Comparison of ENCODE assay signal across 8 cellular contexts in the genomic region with DNA sequence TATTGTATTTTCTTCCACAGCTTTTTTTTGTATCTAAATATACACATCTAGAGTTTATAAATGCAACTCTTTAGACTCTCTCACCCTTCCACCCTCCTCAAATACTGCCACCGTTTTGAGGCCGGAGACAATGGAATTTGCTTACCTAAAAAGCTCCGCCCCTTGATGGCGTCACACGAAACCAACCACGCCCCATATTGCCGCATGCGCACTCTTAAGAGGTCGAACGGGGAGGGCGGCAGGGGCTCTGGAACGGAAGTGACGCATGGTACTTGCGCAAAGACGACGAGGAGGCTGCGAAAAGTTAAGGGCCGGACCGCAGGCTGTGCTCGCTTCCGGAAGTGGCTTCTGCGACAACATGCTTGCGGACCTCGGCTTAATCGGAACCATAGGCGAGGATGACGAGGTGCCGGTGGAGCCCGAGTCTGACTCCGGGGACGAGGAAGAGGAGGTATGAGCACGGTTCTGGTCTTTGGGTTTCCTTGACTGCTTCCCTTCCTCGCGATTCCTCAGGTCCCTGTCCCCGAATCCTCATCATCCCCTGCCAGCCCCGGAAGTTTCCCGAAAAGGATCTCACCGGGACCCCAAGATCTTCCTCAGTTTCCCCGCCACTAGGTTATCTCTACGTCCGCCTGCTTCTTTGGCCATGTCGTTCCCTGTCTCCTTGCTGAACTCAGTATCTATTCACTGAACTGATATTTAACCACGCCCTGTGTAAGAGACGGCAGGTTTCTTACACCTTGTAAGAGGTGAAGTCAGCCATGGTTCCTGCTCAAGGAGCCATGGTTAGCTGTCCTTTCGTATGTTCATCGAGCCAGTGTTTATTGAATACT. TPM values are rescaled to one million over a fixed set of nuclear protein-coding genes. Genes with fewer than 3 reads are reported as not detected.
DNase-seq lines count a peak whose midpoint lies in the region; FAIRE-seq and TF ChIP-seq lines count a peak whose summit lies in the region.

A gene with protein sequence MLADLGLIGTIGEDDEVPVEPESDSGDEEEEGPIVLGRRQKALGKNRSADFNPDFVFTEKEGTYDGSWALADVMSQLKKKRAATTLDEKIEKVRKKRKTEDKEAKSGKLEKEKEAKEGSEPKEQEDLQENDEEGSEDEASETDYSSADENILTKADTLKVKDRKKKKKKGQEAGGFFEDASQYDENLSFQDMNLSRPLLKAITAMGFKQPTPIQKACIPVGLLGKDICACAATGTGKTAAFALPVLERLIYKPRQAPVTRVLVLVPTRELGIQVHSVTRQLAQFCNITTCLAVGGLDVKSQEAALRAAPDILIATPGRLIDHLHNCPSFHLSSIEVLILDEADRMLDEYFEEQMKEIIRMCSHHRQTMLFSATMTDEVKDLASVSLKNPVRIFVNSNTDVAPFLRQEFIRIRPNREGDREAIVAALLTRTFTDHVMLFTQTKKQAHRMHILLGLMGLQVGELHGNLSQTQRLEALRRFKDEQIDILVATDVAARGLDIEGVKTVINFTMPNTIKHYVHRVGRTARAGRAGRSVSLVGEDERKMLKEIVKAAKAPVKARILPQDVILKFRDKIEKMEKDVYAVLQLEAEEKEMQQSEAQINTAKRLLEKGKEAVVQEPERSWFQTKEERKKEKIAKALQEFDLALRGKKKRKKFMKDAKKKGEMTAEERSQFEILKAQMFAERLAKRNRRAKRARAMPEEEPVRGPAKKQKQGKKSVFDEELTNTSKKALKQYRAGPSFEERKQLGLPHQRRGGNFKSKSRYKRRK (plus strand): TSS at position 326 of the 833 bp plus-strand sequence. CDS start 33 bp downstream, at position 359.

- no peaks in the 10 kb centered on the region for H3K27me3 ChIP-seq in neuronal stem cell (ENCODE audit: control insufficient read depth in 3 of 3, insufficient read depth in 3 of 3, low read depth in 1 of 3, low read length in 3 of 3)

- no peak within 1 kb of the TSS for H4K91ac ChIP-seq in neuronal stem cell (ENCODE audit: low read depth, low read length, poor library complexity)

- FAIRE-seq in frontal cortex (lab: Jason Lieb, UNC), result peak; percentile 94

- no peak within 1 kb of the TSS for H2BK15ac ChIP-seq in neuronal stem cell (ENCODE audit: low read length)

- H3K4ac ChIP-seq in neuronal stem cell (ENCODE audit: low read length), result no peak within 1 kb of the TSS

- H3K9me3 ChIP-seq in neuronal stem cell (replicated peaks in 1 of 2; ENCODE audit: control insufficient read depth in 2 of 2, insufficient read depth in 1 of 2, low read depth in 1 of 2, low read length in 2 of 2), result peaks cover 0 to 2% of the 10 kb centered on the region in 2 donors

- peak within 1 kb of the TSS; percentile 94 for H3K4me3 Mint-ChIP-seq in activated naive CD4-positive, alpha-beta T cell treated with anti-CD3 and anti-CD28 coated beads for 36 hours

- peaks cover 25% of the 10 kb centered on the region for H3K4me1 Mint-ChIP-seq in activated naive CD4-positive, alpha-beta T cell treated with anti-CD3 and anti-CD28 coated beads for 36 hours (ENCODE audit: low read depth)

- H2AFZ ChIP-seq in neuronal stem cell (ENCODE audit: low read length), result peak within 1 kb of the TSS; percentile 90

- H4K8ac ChIP-seq in neuronal stem cell (ENCODE audit: low read depth, low read length), result no peak within 1 kb of the TSS

- DNase-seq in GF-D8 (lab: John Stamatoyannopoulos, UW), result peak; percentile 93
- DNase-seq in HEK293T (ENCODE audit: extremely low spot score), result peak; percentile 98
- DNase-seq in NAMALWA (ENCODE audit: low spot score), result peak; percentile 99
- DNase-seq in SK-N-DZ (ENCODE audit: low spot score), result peak; percentile 100
- peak; percentile 98 for DNase-seq in activated naive CD4-positive, alpha-beta T cell treated with anti-CD3 and anti-CD28 coated beads for 36 hours
- peak; percentile 89 to 91 for DNase-seq in frontal cortex (ENCODE audit: low spot score in 2 of 2)
- DNase-seq in neuronal stem cell (ENCODE audit: low spot score), result peak; percentile 99

- no peak within 1 kb of the TSS for H2BK120ac ChIP-seq in neuronal stem cell (ENCODE audit: low read depth, low read length)

- no peak within 1 kb of the TSS for H3K23ac ChIP-seq in neuronal stem cell (ENCODE audit: low read depth, low read length, poor library complexity)

- no peaks in the 10 kb centered on the region for H3K9me3 Mint-ChIP-seq in activated naive CD4-positive, alpha-beta T cell treated with anti-CD3 and anti-CD28 coated beads for 36 hours

- H2BK5ac ChIP-seq in neuronal stem cell (ENCODE audit: low read length), result peak within 1 kb of the TSS; percentile 19

- H2BK12ac ChIP-seq in neuronal stem cell (ENCODE audit: low read length), result no peak within 1 kb of the TSS

- H3K4me1 ChIP-seq in neuronal stem cell (ENCODE audit: control insufficient read depth in 2 of 2, insufficient read depth in 1 of 2, low read depth in 1 of 2, low read length in 2 of 2), result peaks cover 4 to 6% of the 10 kb centered on the region in 2 donors

- H3K18ac ChIP-seq in neuronal stem cell (ENCODE audit: low read length), result peak within 1 kb of the TSS; percentile 36

- H3K79me1 ChIP-seq in neuronal stem cell (ENCODE audit: low read depth, low read length), result peaks cover 8% of the 10 kb centered on the region

- peaks cover 20% of the 10 kb centered on the region for H3K36me3 Mint-ChIP-seq in activated naive CD4-positive, alpha-beta T cell treated with anti-CD3 and anti-CD28 coated beads for 36 hours (ENCODE audit: low read depth)

- no peak within 1 kb of the TSS for H3K27ac ChIP-seq in neuronal stem cell (replicated peaks; ENCODE audit: low read length)

- CTCF ChIA-PET in HEK293T (lab: Yijun Ruan, JAX), result interaction anchor here (1.0 kb wide), 1 partner anchor 87 kb away, joined by 3 read pairs; no protein-coding TSS in a partner anchor
- CTCF ChIA-PET in activated naive CD4-positive, alpha-beta T cell treated with anti-CD3 and anti-CD28 coated beads for 36 hours (lab: Charles Lee), result interaction anchor here (0.6 to 7.1 kb wide), 5 partner anchors 17 to 115 kb away, joined by 3 to 114 read pairs (median 4); no protein-coding TSS in a partner anchor

- no peak for TF ChIP-seq CTCF in subcutaneous adipose tissue (IDR thresholded peaks at IDR 0.05; ENCODE audit: low read depth)

- peak within 1 kb of the TSS; percentile 95 for H3K27ac Mint-ChIP-seq in activated naive CD4-positive, alpha-beta T cell treated with anti-CD3 and anti-CD28 coated beads for 36 hours

- no CpG with 5 or more reads among the region's 46 CpGs for WGBS in neuronal stem cell (ENCODE audit: extremely low coverage in 2 of 2, insufficient read length in 2 of 2, insufficient replicate concordance in 1 of 2), 2 donors

- H3K36me3 ChIP-seq in neuronal stem cell (replicated peaks in 1 of 2; ENCODE audit: control insufficient read depth in 2 of 2, insufficient read depth in 2 of 2, low read length in 2 of 2), result peaks cover 17 to 28% of the 10 kb centered on the region in 2 donors

- no peak within 1 kb of the TSS for H3K14ac ChIP-seq in neuronal stem cell (ENCODE audit: low read length)

- POLR2A ChIA-PET in HEK293T (lab: Yijun Ruan, JAX), result interaction anchor here (0.6 to 1.1 kb wide), 16 partner anchors 11 to 115 kb away, joined by 3 to 7 read pairs (median 4); no protein-coding TSS in a partner anchor

- H3K4me3 ChIP-seq in neuronal stem cell (ENCODE audit: low read length in 2 of 2), result peak within 1 kb of the TSS; percentile 82 to 91

- H3K9ac ChIP-seq in neuronal stem cell (ENCODE audit: low read depth, low read length, poor library complexity), result peak within 1 kb of the TSS; percentile 75

- peak within 1 kb of the TSS; percentile 77 for H3K4me2 ChIP-seq in neuronal stem cell (ENCODE audit: insufficient read depth, low read length, poor library complexity, severe bottlenecking)

- H3K27me3 Mint-ChIP-seq in activated naive CD4-positive, alpha-beta T cell treated with anti-CD3 and anti-CD28 coated beads for 36 hours (ENCODE audit: low read depth), result no peaks in the 10 kb centered on the region

- intact Hi-C loops in activated naive CD4-positive, alpha-beta T cell treated with anti-CD3 and anti-CD28 coated beads for 36 hours (cut with micrococcal nuclease), result loop anchor here (1.0 kb wide), 3 partner anchors 31 to 173 kb away; partner anchors contain the start of genes CSE1L and STAU1

- H2AK5ac ChIP-seq in neuronal stem cell (ENCODE audit: low read depth, low read length), result no peak within 1 kb of the TSS

TF ChIP-seq in HEK293T, 16 proteins besides CTCF, POLR2A, EP300 and RAD21:
- TF ChIP-seq L3MBTL2 (conservative IDR thresholded peaks at IDR 0.05) (peak; percentile 44; the same call in 1 of the 2 replicates), BHLHE40 (IDR thresholded peaks at IDR 0.05; ENCODE audit: borderline replicate concordance) (no peak)
TF ChIP-seq in HEK293T: peak in this region for 1.

RNA-seq across cellular contexts. Expression of the gene that starts here (rescaled TPM):
- polyA plus RNA-seq in SK-N-DZ (2014; cell fraction: cytosol; rRNA removed), result 74.6 and 75.3 TPM in 2 replicates
- polyA plus RNA-seq in SK-N-DZ (2014; cell fraction: nucleus; rRNA removed), result 70.2 and 70.3 TPM in 2 replicates
- total RNA-seq in activated naive CD4-positive, alpha-beta T cell treated with anti-CD3 and anti-CD28 coated beads for 36 hours, result 10 to 100 TPM; 40.6 to 41.2 TPM
- total RNA-seq in frontal cortex, result 19.6 TPM
- polyA plus RNA-seq in neuronal stem cell (2013, experiment 1 of 2), result 33.9 TPM
- polyA plus RNA-seq in neuronal stem cell (2013, experiment 2 of 2), result 33.5 TPM
- total RNA-seq in subcutaneous adipose tissue, result 10 to 100 TPM; 21.4 to 28.8 (median 23.4) TPM
